In the genomic region with DNA sequence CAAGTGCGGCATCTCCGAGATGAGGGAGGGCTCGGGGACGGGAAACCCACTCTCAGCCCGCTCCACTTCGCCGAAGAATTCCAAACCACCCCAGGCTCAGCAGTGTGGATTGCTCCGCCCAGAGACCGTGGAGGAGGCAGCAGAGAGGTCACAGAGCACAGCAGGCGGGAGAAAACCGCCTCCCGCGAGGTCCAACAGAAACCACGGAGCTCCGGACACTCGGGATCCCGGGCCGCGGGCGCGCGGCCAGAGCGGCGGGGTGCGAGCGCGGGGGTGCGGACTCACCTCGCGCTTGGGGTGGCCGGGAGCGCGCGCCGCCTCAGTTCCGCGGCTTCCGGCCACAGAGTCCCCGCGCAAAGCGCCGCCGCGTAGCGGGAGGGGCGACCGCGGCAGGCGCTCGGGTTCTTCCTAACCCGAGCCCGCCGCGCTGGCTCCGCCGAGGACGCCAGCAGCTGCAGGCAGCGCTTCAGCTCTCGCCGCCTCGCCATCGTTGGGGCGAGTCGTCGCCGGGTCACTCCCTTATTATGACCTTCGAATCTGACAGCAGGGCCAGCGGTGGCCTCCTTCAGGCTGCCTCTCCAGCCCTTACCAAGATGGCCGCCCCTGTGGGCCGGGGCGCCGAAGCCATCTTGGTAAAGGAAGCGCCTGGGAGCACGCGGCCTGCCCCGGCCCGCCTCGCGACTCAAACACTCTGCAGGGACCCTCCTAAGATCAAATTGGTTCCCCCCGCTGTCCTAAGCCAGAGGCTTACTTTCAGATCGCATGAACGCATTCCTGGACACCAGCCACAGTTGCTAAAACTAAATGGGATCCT, we compare ENCODE assay signal across 1 cellular context.
TF ChIP-seq lines count a peak whose summit lies in the region.

A gene (minus strand): TSS at position 106 of the 814 bp plus-strand sequence. CDS start 20,323 bp downstream, outside the sequence.

TF ChIP-seq in K562, 482 proteins besides CTCF, POLR2A, EP300 and RAD21 (continued from another document and continues in another):
- TF ChIP-seq, protein P1, sequence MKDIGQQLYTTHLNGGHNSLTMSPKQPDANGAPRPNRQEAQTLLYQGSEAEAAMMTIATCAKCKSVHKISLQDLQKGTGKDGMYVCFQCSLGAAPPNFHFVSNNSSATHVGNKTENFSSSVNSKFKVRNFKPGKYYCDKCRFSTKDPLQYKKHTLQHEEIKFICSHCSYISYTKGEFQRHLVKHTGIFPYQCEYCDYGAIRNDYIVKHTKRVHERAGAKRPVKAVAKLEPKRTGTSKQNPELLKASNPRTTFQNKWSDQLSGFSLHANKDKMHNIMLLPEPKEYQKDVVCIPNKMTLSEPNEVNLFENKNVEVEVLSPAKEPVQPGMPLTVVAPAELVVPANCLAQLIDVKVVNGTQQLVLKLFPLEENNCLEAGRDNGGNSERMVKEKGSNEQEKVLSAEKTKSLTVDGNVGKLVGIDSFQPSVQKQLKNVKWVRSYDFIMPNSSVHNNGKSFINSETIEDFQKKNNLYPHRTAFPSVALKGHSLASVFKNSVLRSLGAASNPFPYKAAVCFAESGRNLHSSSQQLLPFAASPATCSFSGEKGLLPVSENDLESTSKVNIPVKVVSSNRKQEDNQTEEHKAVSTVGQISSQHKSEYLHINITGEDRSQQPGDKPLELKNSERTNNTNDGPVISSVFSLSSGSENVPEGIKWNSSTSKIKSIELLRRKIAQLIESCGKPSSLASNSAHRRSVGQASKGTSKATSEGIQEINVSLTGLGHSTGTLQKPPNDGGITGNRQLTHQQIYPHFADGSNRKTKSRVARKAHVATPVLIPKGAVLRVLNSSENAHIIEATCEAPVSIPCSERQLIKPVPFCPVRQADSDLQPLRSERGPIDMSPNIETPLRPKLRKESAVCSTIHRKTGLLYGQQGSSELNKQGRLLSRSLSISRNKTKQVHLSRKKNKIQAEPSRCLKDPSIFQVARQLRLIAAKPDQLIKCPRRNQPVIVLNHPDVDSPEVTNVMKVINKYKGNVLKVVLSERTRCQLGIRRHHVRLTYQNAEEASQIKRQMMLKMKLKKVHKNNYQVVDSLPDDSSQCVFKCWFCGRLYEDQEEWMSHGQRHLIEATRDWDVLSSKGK (CRISPR knock-in tag; IDR thresholded peaks at IDR 0.05) = no peak
- TF ChIP-seq HLTF (IDR thresholded peaks at IDR 0.05) (no peak), HDAC8 (tag; IDR thresholded peaks at IDR 0.05) (peak; percentile 94), DMBX1 (CRISPR knock-in tag; IDR thresholded peaks at IDR 0.05; ENCODE audit: borderline replicate concordance) (peak; percentile 94), SMAD2 (IDR thresholded peaks at IDR 0.05; ENCODE audit: low read depth, low read length) (no peak), KAT7 (CRISPR knock-in tag; IDR thresholded peaks at IDR 0.05; ENCODE audit: borderline replicate concordance) (no peak), ZNF3 (CRISPR knock-in tag; IDR thresholded peaks at IDR 0.05) (no peak), KLF10 (CRISPR knock-in tag; IDR thresholded peaks at IDR 0.05) (no peak; the same call in 1 of the 2 replicates), ADNP (tag; IDR thresholded peaks at IDR 0.05) (no peak), CHCHD3 (CRISPR knock-in tag; IDR thresholded peaks at IDR 0.05) (no peak), ZNF707 (CRISPR knock-in tag; conservative IDR thresholded peaks at IDR 0.05) (peak; percentile 52; the same call in 1 of the 2 replicates), TFAM (CRISPR knock-in tag; conservative IDR thresholded peaks at IDR 0.05) (no peak), EWSR1 (IDR thresholded peaks at IDR 0.05; ENCODE audit: borderline replicate concordance, low read depth, partially characterized antibody) (no peak), ZFPM2 (CRISPR knock-in tag; IDR thresholded peaks at IDR 0.05) (peak; percentile 17; the same call in 1 of the 2 replicates), ZNF695 (CRISPR knock-in tag; IDR thresholded peaks at IDR 0.05) (peak; percentile 73; the same call in 1 of the 2 replicates), SOX6 (IDR thresholded peaks at IDR 0.05) (peak; percentile 29; the same call in 1 of the 2 replicates), TRIM24 (IDR thresholded peaks at IDR 0.05) (0 out of 4 replicates have a peak, but pooled peaks of 1 of the 2 experiments have one; percentile 12), SMAD4 (CRISPR knock-in tag; conservative IDR thresholded peaks at IDR 0.05) (peak; percentile 93), NONO (IDR thresholded peaks at IDR 0.05; ENCODE audit: low read depth in 2 of 2, low read length in 1 of 2) (peak; percentile 73 to 83; a peak in 3 of 4 replicates), CAMTA2 (CRISPR knock-in tag; conservative IDR thresholded peaks at IDR 0.05) (peak; percentile 88), ZNF586 (CRISPR knock-in tag; conservative IDR thresholded peaks at IDR 0.05) (0 out of 2 replicates have a peak, but pooled peaks have one; percentile 14), ZC3H11A (IDR thresholded peaks at IDR 0.05; ENCODE audit: low read depth, low read length) (0 out of 2 replicates have a peak, but pooled peaks have one; percentile 10), ZNF431 (CRISPR knock-in tag; IDR thresholded peaks at IDR 0.05) (peak; percentile 68; the same call in 1 of the 2 replicates), ZBTB1 (CRISPR knock-in tag; IDR thresholded peaks at IDR 0.05; ENCODE audit: borderline replicate concordance, low read depth) (peak; percentile 76), ZNF551 (CRISPR knock-in tag; IDR thresholded peaks at IDR 0.05) (no peak), GTF2E2 (tag; IDR thresholded peaks at IDR 0.05) (no peak), RBM25 (IDR thresholded peaks at IDR 0.05; ENCODE audit: low read depth, low read length, severe bottlenecking) (peak; percentile 60), L3MBTL2 (IDR thresholded peaks at IDR 0.05) (peak; percentile 99), TAF9B (IDR thresholded peaks at IDR 0.05; ENCODE audit: partially characterized antibody) (peak; percentile 51), MECOM (CRISPR knock-in tag; IDR thresholded peaks at IDR 0.05) (peak; percentile 85), ILF3 (IDR thresholded peaks at IDR 0.05; ENCODE audit: borderline replicate concordance) (no peak; the same call in 1 of the 2 replicates), ZNF644 (tag; IDR thresholded peaks at IDR 0.05; ENCODE audit: low read depth) (peak; percentile 98), RBM34 (IDR thresholded peaks at IDR 0.05; ENCODE audit: borderline replicate concordance, insufficient read depth, low read length) (no peak), ZNF696 (CRISPR knock-in tag; conservative IDR thresholded peaks at IDR 0.05) (no peak), ZNF75A (CRISPR knock-in tag; IDR thresholded peaks at IDR 0.05) (peak; percentile 53)
- TF ChIP-seq, protein P2, sequence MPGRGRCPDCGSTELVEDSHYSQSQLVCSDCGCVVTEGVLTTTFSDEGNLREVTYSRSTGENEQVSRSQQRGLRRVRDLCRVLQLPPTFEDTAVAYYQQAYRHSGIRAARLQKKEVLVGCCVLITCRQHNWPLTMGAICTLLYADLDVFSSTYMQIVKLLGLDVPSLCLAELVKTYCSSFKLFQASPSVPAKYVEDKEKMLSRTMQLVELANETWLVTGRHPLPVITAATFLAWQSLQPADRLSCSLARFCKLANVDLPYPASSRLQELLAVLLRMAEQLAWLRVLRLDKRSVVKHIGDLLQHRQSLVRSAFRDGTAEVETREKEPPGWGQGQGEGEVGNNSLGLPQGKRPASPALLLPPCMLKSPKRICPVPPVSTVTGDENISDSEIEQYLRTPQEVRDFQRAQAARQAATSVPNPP (IDR thresholded peaks at IDR 0.05; ENCODE audit: borderline replicate concordance, insufficient read depth, insufficient read length) = no peak
- TF ChIP-seq, protein P3, sequence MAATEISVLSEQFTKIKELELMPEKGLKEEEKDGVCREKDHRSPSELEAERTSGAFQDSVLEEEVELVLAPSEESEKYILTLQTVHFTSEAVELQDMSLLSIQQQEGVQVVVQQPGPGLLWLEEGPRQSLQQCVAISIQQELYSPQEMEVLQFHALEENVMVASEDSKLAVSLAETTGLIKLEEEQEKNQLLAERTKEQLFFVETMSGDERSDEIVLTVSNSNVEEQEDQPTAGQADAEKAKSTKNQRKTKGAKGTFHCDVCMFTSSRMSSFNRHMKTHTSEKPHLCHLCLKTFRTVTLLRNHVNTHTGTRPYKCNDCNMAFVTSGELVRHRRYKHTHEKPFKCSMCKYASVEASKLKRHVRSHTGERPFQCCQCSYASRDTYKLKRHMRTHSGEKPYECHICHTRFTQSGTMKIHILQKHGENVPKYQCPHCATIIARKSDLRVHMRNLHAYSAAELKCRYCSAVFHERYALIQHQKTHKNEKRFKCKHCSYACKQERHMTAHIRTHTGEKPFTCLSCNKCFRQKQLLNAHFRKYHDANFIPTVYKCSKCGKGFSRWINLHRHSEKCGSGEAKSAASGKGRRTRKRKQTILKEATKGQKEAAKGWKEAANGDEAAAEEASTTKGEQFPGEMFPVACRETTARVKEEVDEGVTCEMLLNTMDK (IDR thresholded peaks at IDR 0.05; ENCODE audit: borderline replicate concordance, insufficient read depth, low read depth, low read length, poor library complexity, severe bottlenecking) = peak; percentile 8
- TF ChIP-seq, protein P4, sequence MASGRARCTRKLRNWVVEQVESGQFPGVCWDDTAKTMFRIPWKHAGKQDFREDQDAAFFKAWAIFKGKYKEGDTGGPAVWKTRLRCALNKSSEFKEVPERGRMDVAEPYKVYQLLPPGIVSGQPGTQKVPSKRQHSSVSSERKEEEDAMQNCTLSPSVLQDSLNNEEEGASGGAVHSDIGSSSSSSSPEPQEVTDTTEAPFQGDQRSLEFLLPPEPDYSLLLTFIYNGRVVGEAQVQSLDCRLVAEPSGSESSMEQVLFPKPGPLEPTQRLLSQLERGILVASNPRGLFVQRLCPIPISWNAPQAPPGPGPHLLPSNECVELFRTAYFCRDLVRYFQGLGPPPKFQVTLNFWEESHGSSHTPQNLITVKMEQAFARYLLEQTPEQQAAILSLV (tag; IDR thresholded peaks at IDR 0.05) = no peak
- TF ChIP-seq, protein P5, sequence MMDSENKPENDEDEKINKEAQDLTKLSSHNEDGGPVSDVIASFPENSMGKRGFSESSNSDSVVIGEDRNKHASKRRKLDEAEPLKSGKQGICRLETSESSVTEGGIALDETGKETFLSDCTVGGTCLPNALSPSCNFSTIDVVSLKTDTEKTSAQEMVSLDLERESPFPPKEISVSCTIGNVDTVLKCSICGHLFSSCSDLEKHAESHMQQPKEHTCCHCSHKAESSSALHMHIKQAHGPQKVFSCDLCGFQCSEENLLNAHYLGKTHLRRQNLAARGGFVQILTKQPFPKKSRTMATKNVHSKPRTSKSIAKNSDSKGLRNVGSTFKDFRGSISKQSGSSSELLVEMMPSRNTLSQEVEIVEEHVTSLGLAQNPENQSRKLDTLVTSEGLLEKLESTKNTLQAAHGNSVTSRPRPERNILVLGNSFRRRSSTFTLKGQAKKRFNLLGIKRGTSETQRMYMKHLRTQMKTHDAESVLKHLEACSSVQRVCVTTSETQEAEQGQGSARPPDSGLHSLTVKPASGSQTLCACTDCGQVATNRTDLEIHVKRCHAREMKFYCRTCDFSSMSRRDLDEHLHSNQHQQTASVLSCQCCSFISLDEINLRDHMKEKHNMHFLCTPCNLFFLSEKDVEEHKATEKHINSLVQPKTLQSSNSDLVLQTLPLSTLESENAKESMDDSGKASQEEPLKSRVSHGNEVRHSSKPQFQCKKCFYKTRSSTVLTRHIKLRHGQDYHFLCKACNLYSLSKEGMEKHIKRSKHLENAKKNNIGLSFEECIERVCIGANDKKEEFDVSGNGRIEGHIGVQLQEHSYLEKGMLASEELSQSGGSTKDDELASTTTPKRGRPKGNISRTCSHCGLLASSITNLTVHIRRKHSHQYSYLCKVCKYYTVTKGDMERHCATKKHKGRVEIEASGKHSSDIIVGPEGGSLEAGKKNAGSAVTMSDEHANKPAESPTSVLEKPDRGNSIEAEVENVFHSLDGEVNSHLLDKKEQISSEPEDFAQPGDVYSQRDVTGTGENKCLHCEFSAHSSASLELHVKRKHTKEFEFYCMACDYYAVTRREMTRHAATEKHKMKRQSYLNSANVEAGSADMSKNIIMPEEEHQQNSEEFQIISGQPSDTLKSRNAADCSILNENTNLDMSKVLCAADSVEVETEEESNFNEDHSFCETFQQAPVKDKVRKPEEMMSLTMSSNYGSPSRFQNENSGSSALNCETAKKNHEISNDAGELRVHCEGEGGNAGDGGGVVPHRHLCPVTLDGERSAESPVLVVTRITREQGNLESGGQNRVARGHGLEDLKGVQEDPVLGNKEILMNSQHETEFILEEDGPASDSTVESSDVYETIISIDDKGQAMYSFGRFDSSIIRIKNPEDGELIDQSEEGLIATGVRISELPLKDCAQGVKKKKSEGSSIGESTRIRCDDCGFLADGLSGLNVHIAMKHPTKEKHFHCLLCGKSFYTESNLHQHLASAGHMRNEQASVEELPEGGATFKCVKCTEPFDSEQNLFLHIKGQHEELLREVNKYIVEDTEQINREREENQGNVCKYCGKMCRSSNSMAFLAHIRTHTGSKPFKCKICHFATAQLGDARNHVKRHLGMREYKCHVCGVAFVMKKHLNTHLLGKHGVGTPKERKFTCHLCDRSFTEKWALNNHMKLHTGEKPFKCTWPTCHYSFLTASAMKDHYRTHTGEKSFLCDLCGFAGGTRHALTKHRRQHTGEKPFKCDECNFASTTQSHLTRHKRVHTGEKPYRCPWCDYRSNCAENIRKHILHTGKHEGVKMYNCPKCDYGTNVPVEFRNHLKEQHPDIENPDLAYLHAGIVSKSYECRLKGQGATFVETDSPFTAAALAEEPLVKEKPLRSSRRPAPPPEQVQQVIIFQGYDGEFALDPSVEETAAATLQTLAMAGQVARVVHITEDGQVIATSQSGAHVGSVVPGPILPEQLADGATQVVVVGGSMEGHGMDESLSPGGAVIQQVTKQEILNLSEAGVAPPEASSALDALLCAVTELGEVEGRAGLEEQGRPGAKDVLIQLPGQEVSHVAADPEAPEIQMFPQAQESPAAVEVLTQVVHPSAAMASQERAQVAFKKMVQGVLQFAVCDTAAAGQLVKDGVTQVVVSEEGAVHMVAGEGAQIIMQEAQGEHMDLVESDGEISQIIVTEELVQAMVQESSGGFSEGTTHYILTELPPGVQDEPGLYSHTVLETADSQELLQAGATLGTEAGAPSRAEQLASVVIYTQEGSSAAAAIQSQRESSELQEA (IDR thresholded peaks at IDR 0.05; ENCODE audit: low read depth) = no peak
- TF ChIP-seq, protein P6, sequence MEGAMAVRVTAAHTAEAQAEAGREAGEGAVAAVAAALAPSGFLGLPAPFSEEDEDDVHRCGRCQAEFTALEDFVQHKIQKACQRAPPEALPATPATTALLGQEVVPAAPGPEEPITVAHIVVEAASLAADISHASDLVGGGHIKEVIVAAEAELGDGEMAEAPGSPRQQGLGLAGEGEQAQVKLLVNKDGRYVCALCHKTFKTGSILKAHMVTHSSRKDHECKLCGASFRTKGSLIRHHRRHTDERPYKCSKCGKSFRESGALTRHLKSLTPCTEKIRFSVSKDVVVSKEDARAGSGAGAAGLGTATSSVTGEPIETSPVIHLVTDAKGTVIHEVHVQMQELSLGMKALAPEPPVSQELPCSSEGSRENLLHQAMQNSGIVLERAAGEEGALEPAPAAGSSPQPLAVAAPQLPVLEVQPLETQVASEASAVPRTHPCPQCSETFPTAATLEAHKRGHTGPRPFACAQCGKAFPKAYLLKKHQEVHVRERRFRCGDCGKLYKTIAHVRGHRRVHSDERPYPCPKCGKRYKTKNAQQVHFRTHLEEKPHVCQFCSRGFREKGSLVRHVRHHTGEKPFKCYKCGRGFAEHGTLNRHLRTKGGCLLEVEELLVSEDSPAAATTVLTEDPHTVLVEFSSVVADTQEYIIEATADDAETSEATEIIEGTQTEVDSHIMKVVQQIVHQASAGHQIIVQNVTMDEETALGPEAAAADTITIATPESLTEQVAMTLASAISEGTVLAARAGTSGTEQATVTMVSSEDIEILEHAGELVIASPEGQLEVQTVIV (CRISPR knock-in tag; IDR thresholded peaks at IDR 0.05; ENCODE audit: borderline replicate concordance) = no peak
